Comparison of ENCODE assay signal across 8 cellular contexts in genomic region chr3:168047190-168047795, GRCh38. TPM values are rescaled to one million over a fixed set of nuclear protein-coding genes. Genes with fewer than 3 reads are reported as not detected.
DNase-seq lines count a peak whose midpoint lies in the region; ATAC-seq and TF ChIP-seq lines count a peak whose summit lies in the region.

No MANE protein-coding gene starts in this region.

- no peaks in the 10 kb centered on the region for H3K27me3 Mint-ChIP-seq in endothelial cell (ENCODE audit: unreplicated experiment)

- DNase-seq in AG08395 (ENCODE audit: low spot score) (peak; percentile 69), NCI-H1092 (lab: John Stamatoyannopoulos, UW) (peak; percentile 75), SHP77 (lab: John Stamatoyannopoulos, UW) (peak; percentile 72 to 75), endothelial cell (ENCODE audit: low spot score) (peak; percentile 12), midbrain (lab: John Stamatoyannopoulos, UW) (peak; percentile 89)
- DNase-seq in stimulated activated CD4-positive, alpha-beta T cell treated with anti-CD3 and anti-CD28 coated beads, Interleukin-15, amount 100 ng/mL, for 24 hours, result no peak

- no peak overlapping the region for H3K27ac Mint-ChIP-seq in endothelial cell (ENCODE audit: unreplicated experiment)

- ATAC-seq in GM18505 (IDR thresholded peaks at IDR 0.05; ENCODE audit: unreplicated experiment) (peak; percentile 69), HG02798 (IDR thresholded peaks at IDR 0.05; ENCODE audit: poor library complexity, unreplicated experiment) (peak; percentile 77)

- H3K36me3 Mint-ChIP-seq in endothelial cell (ENCODE audit: low read depth, unreplicated experiment), result no peaks in the 10 kb centered on the region

- H3K4me1 Mint-ChIP-seq in endothelial cell (ENCODE audit: unreplicated experiment), result peaks cover 14% of the 10 kb centered on the region

- no peaks in the 10 kb centered on the region for H3K9me3 Mint-ChIP-seq in endothelial cell (ENCODE audit: unreplicated experiment)

- no peak overlapping the region for H3K4me3 Mint-ChIP-seq in endothelial cell (ENCODE audit: unreplicated experiment)

- no peak for TF ChIP-seq POLR2A in GM18505 (IDR thresholded peaks at IDR 0.05; ENCODE audit: borderline replicate concordance, extremely low read depth, insufficient read depth, insufficient read length)

- peak; percentile 55 for TF ChIP-seq CTCF in endothelial cell (IDR thresholded peaks at IDR 0.05; ENCODE audit: unreplicated experiment)

RNA-seq across cellular contexts. Expression of gene GOLIM4, which starts 48.4 kb away (rescaled TPM):
- 35.9 TPM for total RNA-seq in endothelial cell (ENCODE audit: unreplicated experiment)
